2 cellular contexts compared by ENCODE assay signal in the genomic region with DNA sequence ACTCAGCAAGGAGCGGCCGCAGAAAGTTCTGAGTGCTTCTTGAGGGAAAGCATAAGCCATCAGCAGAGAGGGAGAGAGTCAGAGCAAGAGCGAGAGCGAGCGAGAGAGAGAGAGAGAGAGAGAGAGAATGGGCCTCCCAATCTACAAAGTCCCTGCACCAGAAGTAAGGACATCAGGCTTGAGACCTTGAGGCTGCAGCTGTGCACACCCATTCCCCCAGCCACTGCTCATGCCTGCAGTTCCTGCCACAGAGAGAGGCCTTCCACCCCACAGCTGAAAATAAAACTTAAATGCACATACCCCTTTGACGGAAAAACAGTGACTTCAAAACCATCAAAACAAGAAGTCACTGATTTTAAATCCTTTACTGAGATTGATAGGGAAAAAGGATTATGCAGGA.
TF ChIP-seq lines count a peak whose summit lies in the region.

No MANE protein-coding gene starts in this region.

TF ChIP-seq in SK-N-SH, 30 proteins besides CTCF, POLR2A, EP300 and RAD21 (continued from another document):
- TF ChIP-seq SIN3A (IDR thresholded peaks at IDR 0.05; ENCODE audit: borderline replicate concordance, low read depth, low read length) (no peak), NRF1 (IDR thresholded peaks at IDR 0.05; ENCODE audit: low read depth, low read length) (no peak), CHD2 (IDR thresholded peaks at IDR 0.05; ENCODE audit: low read length, partially characterized antibody) (no peak), MXI1 (IDR thresholded peaks at IDR 0.05; ENCODE audit: low read depth, low read length) (no peak), TAF1 (IDR thresholded peaks at IDR 0.05; ENCODE audit: borderline replicate concordance, low read depth, low read length) (no peak), EZH2phosphoT487 (IDR thresholded peaks at IDR 0.05; ENCODE audit: borderline replicate concordance, low read depth) (no peak), GATA2 (CRISPR knock-in tag; IDR thresholded peaks at IDR 0.05) (no peak), POLR2AphosphoS5 (IDR thresholded peaks at IDR 0.05; ENCODE audit: low read depth, low read length) (no peak), MEF2A (IDR thresholded peaks at IDR 0.05; ENCODE audit: borderline replicate concordance, low read depth) (no peak), YY1 (IDR thresholded peaks at IDR 0.05; ENCODE audit: low read depth) (no peak), FOSL2 (IDR thresholded peaks at IDR 0.05; ENCODE audit: borderline replicate concordance, low read depth) (no peak), TEAD4 (IDR thresholded peaks at IDR 0.05; ENCODE audit: borderline replicate concordance, insufficient read depth) (no peak), JUND (IDR thresholded peaks at IDR 0.05) (no peak), FOXJ3 (CRISPR knock-in tag; IDR thresholded peaks at IDR 0.05) (no peak), RXRA (IDR thresholded peaks at IDR 0.05; ENCODE audit: borderline replicate concordance, low read depth) (no peak), NFIC (IDR thresholded peaks at IDR 0.05; ENCODE audit: borderline replicate concordance) (no peak)
- TF ChIP-seq, protein P1, sequence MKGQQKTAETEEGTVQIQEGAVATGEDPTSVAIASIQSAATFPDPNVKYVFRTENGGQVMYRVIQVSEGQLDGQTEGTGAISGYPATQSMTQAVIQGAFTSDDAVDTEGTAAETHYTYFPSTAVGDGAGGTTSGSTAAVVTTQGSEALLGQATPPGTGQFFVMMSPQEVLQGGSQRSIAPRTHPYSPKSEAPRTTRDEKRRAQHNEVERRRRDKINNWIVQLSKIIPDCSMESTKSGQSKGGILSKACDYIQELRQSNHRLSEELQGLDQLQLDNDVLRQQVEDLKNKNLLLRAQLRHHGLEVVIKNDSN (IDR thresholded peaks at IDR 0.05; ENCODE audit: borderline replicate concordance, low read depth) = no peak

TF ChIP-seq in SK-N-SH treated with all-trans-retinoic acid at 6 μM for 48 hours, 23 proteins besides CTCF, POLR2A, EP300 and RAD21:
- TF ChIP-seq, protein P2, sequence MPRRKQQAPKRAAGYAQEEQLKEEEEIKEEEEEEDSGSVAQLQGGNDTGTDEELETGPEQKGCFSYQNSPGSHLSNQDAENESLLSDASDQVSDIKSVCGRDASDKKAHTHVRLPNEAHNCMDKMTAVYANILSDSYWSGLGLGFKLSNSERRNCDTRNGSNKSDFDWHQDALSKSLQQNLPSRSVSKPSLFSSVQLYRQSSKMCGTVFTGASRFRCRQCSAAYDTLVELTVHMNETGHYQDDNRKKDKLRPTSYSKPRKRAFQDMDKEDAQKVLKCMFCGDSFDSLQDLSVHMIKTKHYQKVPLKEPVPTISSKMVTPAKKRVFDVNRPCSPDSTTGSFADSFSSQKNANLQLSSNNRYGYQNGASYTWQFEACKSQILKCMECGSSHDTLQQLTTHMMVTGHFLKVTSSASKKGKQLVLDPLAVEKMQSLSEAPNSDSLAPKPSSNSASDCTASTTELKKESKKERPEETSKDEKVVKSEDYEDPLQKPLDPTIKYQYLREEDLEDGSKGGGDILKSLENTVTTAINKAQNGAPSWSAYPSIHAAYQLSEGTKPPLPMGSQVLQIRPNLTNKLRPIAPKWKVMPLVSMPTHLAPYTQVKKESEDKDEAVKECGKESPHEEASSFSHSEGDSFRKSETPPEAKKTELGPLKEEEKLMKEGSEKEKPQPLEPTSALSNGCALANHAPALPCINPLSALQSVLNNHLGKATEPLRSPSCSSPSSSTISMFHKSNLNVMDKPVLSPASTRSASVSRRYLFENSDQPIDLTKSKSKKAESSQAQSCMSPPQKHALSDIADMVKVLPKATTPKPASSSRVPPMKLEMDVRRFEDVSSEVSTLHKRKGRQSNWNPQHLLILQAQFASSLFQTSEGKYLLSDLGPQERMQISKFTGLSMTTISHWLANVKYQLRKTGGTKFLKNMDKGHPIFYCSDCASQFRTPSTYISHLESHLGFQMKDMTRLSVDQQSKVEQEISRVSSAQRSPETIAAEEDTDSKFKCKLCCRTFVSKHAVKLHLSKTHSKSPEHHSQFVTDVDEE (CRISPR knock-in tag; IDR thresholded peaks at IDR 0.05) = no peak
- TF ChIP-seq ZNF8 (CRISPR knock-in tag; IDR thresholded peaks at IDR 0.05) = no peak
- TF ChIP-seq SNAI2 (CRISPR knock-in tag; IDR thresholded peaks at IDR 0.05) = no peak
- no peak for TF ChIP-seq ESRRG (CRISPR knock-in tag; IDR thresholded peaks at IDR 0.05)
- TF ChIP-seq TOX (CRISPR knock-in tag; IDR thresholded peaks at IDR 0.05; ENCODE audit: borderline replicate concordance) = no peak
- TF ChIP-seq TCF4 (CRISPR knock-in tag; IDR thresholded peaks at IDR 0.05; ENCODE audit: borderline replicate concordance) = no peak
- no peak for TF ChIP-seq CSRNP3 (CRISPR knock-in tag; IDR thresholded peaks at IDR 0.05)
- TF ChIP-seq ISL1 (CRISPR knock-in tag; IDR thresholded peaks at IDR 0.05) = no peak
- TF ChIP-seq ARNTL (CRISPR knock-in tag; IDR thresholded peaks at IDR 0.05; ENCODE audit: borderline replicate concordance, low read depth) = no peak
